20 cellular contexts compared by ENCODE assay signal in genomic region chr16:6146874-6147425, GRCh38.
A peak's percentile ranks its signal among the peaks of the same experiment; 100 is the strongest.
DNase-seq lines count a peak whose midpoint lies in the region; ATAC-seq and TF ChIP-seq lines count a peak whose summit lies in the region.
"Had no signal": no experiment of that assay in that cellular context is flagged by ENCODE, and none has a peak within 500 bp of the region (broad histone marks: within the 10 kb centered on the region; RNA-seq: fewer than 3 reads in every experiment).

No MANE protein-coding gene starts in this region.

- ATAC-seq in GM23338 (peak; percentile 80), HG03045 (IDR thresholded peaks at IDR 0.05; ENCODE audit: unreplicated experiment) (no peak)
- ATAC-seq: A549 had no signal

- DNase-seq in GM23338 (ENCODE audit: low spot score): peak; percentile 50
- peak; percentile 28 for DNase-seq in NT2/D1 (ENCODE audit: low read depth, low spot score)
- DNase-seq in endothelial cell (ENCODE audit: low spot score): no peak
- DNase-seq in nephron progenitor cell: no peak
- DNase-seq in HT-29 (ENCODE audit: low spot score): no peak
- no peak for DNase-seq in epidermal melanocyte (ENCODE audit: insufficient read length, low spot score)
- DNase-seq in CD14-positive monocyte (ENCODE audit: low spot score): no peak
- DNase-seq: C1 segment of cervical spinal cord; DMS 273 treated with DMSO at 0.1 percent for 48 hours; KG1; NCI-H1092 treated with DMSO at 0.1 percent for 48 hours; NCI-H1694; NCI-H2107; NCI-H226; NCI-H524 treated with DMSO at 0.1 percent for 48 hours; NK-92 treated with Interleukin-12 subunit alpha and Interleukin-12 subunit beta, amount 100 ng/mL, for 24 hours; OCI-M1; SJCRH30 had no signal

- TF ChIP-seq CTCF in GM23338 (conservative IDR thresholded peaks at IDR 0.05; ENCODE audit: low read depth in 2 of 2): peak; percentile 70 to 83
- peak; percentile 18 for TF ChIP-seq CTCF in endothelial cell (IDR thresholded peaks at IDR 0.05; ENCODE audit: unreplicated experiment)
- peak; percentile 6 for TF ChIP-seq CTCF in nephron progenitor cell (IDR thresholded peaks at IDR 0.05)
- no peak for TF ChIP-seq CTCF in CD14-positive monocyte (IDR thresholded peaks at IDR 0.05)

- peaks cover 11% of the 10 kb centered on the region; the same call in 1 of the 2 replicates for H3K4me1 ChIP-seq in GM23338 (ENCODE audit: insufficient read depth)
- H3K4me1 ChIP-seq in NT2/D1 (ENCODE audit: insufficient read depth, insufficient read length): no peaks in the 10 kb centered on the region
- H3K4me1 ChIP-seq: A549, SJCRH30 had no signal

- intact Hi-C loops in CD14-positive monocyte (cut with micrococcal nuclease): no loop called here

- H3K27ac Mint-ChIP-seq in GM23338 (no peak overlapping the region), endothelial cell (ENCODE audit: unreplicated experiment) (no peak overlapping the region), nephron progenitor cell (no peak overlapping the region), CD14-positive monocyte (no peak overlapping the region)

- no peak overlapping the region for H3K4me2 ChIP-seq in GM23338
- H3K4me2 ChIP-seq: A549 had no signal

- H3K36me3 ChIP-seq in GM23338 (ENCODE audit: insufficient read depth): no peaks in the 10 kb centered on the region; the same call in 1 of the 2 replicates
- H3K36me3 ChIP-seq in NT2/D1 (ENCODE audit: insufficient read depth, insufficient read length, low read length): no peaks in the 10 kb centered on the region
- H3K36me3 ChIP-seq: SJCRH30 had no signal

- no peaks in the 10 kb centered on the region for H3K9me2 ChIP-seq in GM23338 (ENCODE audit: insufficient read depth)

- H4K20me1 ChIP-seq in GM23338 (replicated peaks; ENCODE audit: insufficient read depth): no peaks in the 10 kb centered on the region

- H2AFZ ChIP-seq in GM23338: no peak overlapping the region

- no peak overlapping the region for H3K9ac ChIP-seq in NT2/D1 (ENCODE audit: insufficient read length, low read depth)

- H3K4me3 Mint-ChIP-seq in GM23338: no peak overlapping the region
- no peak overlapping the region for H3K4me3 Mint-ChIP-seq in endothelial cell (ENCODE audit: unreplicated experiment)
- H3K4me3 Mint-ChIP-seq in nephron progenitor cell: no peak overlapping the region
- H3K4me3 Mint-ChIP-seq in CD14-positive monocyte: no peak overlapping the region

- H3K27ac ChIP-seq in GM23338 (ENCODE audit: low read depth): no peak overlapping the region
- H3K27ac ChIP-seq: A549, SJCRH30 had no signal

- no peaks in the 10 kb centered on the region for H3F3A ChIP-seq in GM23338 (replicated peaks; ENCODE audit: low read depth)

- no peaks in the 10 kb centered on the region; the same call in 1 of the 2 replicates for H3K9me3 ChIP-seq in NT2/D1 (ENCODE audit: insufficient read depth, low read length)
- H3K9me3 ChIP-seq: A549, SJCRH30 had no signal

- no peak overlapping the region for H3K4me3 ChIP-seq in GM23338
- H3K4me3 ChIP-seq in NT2/D1 (ENCODE audit: insufficient read length, low read depth): no peak overlapping the region
- H3K4me3 ChIP-seq: A549, SJCRH30 had no signal

- H3K27me3 ChIP-seq in GM23338 (ENCODE audit: insufficient read depth) (no peaks in the 10 kb centered on the region), NT2/D1 (ENCODE audit: insufficient read depth, insufficient read length) (no peaks in the 10 kb centered on the region)
- H3K27me3 ChIP-seq: SJCRH30 had no signal

- H3K36me3 Mint-ChIP-seq in GM23338 (ENCODE audit: low read depth) (no peaks in the 10 kb centered on the region; the same call in 2 of the 3 replicates), endothelial cell (ENCODE audit: low read depth, unreplicated experiment) (no peaks in the 10 kb centered on the region), nephron progenitor cell (ENCODE audit: low read depth) (no peaks in the 10 kb centered on the region), CD14-positive monocyte (no peaks in the 10 kb centered on the region)

- H3K27me3 Mint-ChIP-seq in GM23338 (ENCODE audit: insufficient read depth, low read depth, poor library complexity) (peaks cover 1% of the 10 kb centered on the region), endothelial cell (ENCODE audit: unreplicated experiment) (peaks cover 2% of the 10 kb centered on the region), nephron progenitor cell (ENCODE audit: low read depth, poor library complexity) (peaks cover 8% of the 10 kb centered on the region), CD14-positive monocyte (ENCODE audit: low read depth in 3 of 3) (peaks cover 0 to 2% (median 0%) of the 10 kb centered on the region in 3 donors)

- H3K4me1 Mint-ChIP-seq in GM23338 (peaks cover 14% of the 10 kb centered on the region), endothelial cell (ENCODE audit: unreplicated experiment) (no peaks in the 10 kb centered on the region), nephron progenitor cell (no peaks in the 10 kb centered on the region), CD14-positive monocyte (no peaks in the 10 kb centered on the region)

- H3K9me3 Mint-ChIP-seq in GM23338 (0 out of 3 replicates have a peak, but pooled peaks cover 4% of the 10 kb centered on the region), endothelial cell (ENCODE audit: unreplicated experiment) (no peaks in the 10 kb centered on the region), nephron progenitor cell (peaks cover 13% of the 10 kb centered on the region), CD14-positive monocyte (peaks cover 3 to 15% (median 11%) of the 10 kb centered on the region in 7 donors)

- H3K79me2 ChIP-seq in GM23338 (replicated peaks; ENCODE audit: insufficient read depth): no peaks in the 10 kb centered on the region

TF ChIP-seq in GM23338, 12 proteins besides CTCF, POLR2A, EP300 and RAD21:
- TF ChIP-seq, protein P1, sequence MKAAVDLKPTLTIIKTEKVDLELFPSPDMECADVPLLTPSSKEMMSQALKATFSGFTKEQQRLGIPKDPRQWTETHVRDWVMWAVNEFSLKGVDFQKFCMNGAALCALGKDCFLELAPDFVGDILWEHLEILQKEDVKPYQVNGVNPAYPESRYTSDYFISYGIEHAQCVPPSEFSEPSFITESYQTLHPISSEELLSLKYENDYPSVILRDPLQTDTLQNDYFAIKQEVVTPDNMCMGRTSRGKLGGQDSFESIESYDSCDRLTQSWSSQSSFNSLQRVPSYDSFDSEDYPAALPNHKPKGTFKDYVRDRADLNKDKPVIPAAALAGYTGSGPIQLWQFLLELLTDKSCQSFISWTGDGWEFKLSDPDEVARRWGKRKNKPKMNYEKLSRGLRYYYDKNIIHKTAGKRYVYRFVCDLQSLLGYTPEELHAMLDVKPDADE (IDR thresholded peaks at IDR 0.05): no peak
- TF ChIP-seq ZNF114 (CRISPR knock-in tag; IDR thresholded peaks at IDR 0.05): no peak
- no peak for TF ChIP-seq EZH2phosphoT487 (IDR thresholded peaks at IDR 0.05; ENCODE audit: unreplicated experiment)
- TF ChIP-seq NANOG (IDR thresholded peaks at IDR 0.05; ENCODE audit: borderline replicate concordance): no peak
- TF ChIP-seq, protein P2, sequence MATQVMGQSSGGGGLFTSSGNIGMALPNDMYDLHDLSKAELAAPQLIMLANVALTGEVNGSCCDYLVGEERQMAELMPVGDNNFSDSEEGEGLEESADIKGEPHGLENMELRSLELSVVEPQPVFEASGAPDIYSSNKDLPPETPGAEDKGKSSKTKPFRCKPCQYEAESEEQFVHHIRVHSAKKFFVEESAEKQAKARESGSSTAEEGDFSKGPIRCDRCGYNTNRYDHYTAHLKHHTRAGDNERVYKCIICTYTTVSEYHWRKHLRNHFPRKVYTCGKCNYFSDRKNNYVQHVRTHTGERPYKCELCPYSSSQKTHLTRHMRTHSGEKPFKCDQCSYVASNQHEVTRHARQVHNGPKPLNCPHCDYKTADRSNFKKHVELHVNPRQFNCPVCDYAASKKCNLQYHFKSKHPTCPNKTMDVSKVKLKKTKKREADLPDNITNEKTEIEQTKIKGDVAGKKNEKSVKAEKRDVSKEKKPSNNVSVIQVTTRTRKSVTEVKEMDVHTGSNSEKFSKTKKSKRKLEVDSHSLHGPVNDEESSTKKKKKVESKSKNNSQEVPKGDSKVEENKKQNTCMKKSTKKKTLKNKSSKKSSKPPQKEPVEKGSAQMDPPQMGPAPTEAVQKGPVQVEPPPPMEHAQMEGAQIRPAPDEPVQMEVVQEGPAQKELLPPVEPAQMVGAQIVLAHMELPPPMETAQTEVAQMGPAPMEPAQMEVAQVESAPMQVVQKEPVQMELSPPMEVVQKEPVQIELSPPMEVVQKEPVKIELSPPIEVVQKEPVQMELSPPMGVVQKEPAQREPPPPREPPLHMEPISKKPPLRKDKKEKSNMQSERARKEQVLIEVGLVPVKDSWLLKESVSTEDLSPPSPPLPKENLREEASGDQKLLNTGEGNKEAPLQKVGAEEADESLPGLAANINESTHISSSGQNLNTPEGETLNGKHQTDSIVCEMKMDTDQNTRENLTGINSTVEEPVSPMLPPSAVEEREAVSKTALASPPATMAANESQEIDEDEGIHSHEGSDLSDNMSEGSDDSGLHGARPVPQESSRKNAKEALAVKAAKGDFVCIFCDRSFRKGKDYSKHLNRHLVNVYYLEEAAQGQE (IDR thresholded peaks at IDR 0.05; ENCODE audit: unreplicated experiment): no peak
- TF ChIP-seq EZH2 (IDR thresholded peaks at IDR 0.05; ENCODE audit: low read depth, unreplicated experiment): no peak
- no peak for TF ChIP-seq CREB1 (CRISPR knock-in tag; IDR thresholded peaks at IDR 0.05; ENCODE audit: low read depth)
- no peak for TF ChIP-seq STAT1 (IDR thresholded peaks at IDR 0.05; ENCODE audit: unreplicated experiment)

Comparison
In these comparisons a context has a peak if more than half of its experiments do, and no peak if none do; other contexts are left out.
1. DNase-seq: peak in GM23338 (single experiment) and NT2/D1 (single experiment); none in endothelial cell (single experiment), nephron progenitor cell (single experiment), HT-29 (single experiment), epidermal melanocyte (single experiment) and CD14-positive monocyte (single experiment).